ENCODE assay signal across 1 cellular context in genomic region chr11:914747-915493, GRCh38.
TF ChIP-seq lines count a peak whose summit lies in the region.

No MANE protein-coding gene starts in this region.

TF ChIP-seq in K562, 482 proteins besides CTCF, POLR2A, EP300 and RAD21 (continues in another document):
- TF ChIP-seq HBP1 (CRISPR knock-in tag; IDR thresholded peaks at IDR 0.05) (no peak), REST (CRISPR knock-in tag; IDR thresholded peaks at IDR 0.05; ENCODE audit: low read depth) (no peak), KDM4B (IDR thresholded peaks at IDR 0.05; ENCODE audit: borderline replicate concordance in 2 of 2, low read depth in 1 of 2) (no peak), ELK3 (CRISPR knock-in tag; IDR thresholded peaks at IDR 0.05) (no peak), ZFX (CRISPR knock-in tag; IDR thresholded peaks at IDR 0.05) (peak; percentile 64), C11orf30 (IDR thresholded peaks at IDR 0.05; ENCODE audit: low read depth) (peak; percentile 90), FIP1L1 (IDR thresholded peaks at IDR 0.05; ENCODE audit: low read depth, low read length, poor library complexity, severe bottlenecking) (no peak), RBBP5 (IDR thresholded peaks at IDR 0.05; ENCODE audit: borderline replicate concordance, insufficient read depth, low read length, poor library complexity, severe bottlenecking) (peak; percentile 20), ZNF316 (IDR thresholded peaks at IDR 0.05) (peak; percentile 92), SRSF7 (optimal IDR thresholded peaks at IDR 0.05; ENCODE audit: low read depth, low read length) (no peak), MYC (IDR thresholded peaks at IDR 0.05; ENCODE audit: low read depth, low read length) (peak; percentile 10; the same call in 1 of the 2 replicates), MYC (CRISPR knock-in tag; IDR thresholded peaks at IDR 0.05; ENCODE audit: borderline replicate concordance, low read depth) (no peak), TAF9B (IDR thresholded peaks at IDR 0.05; ENCODE audit: partially characterized antibody) (no peak), RBM17 (IDR thresholded peaks at IDR 0.05; ENCODE audit: borderline replicate concordance, low read depth, low read length) (no peak), CUX1 (CRISPR knock-in tag; IDR thresholded peaks at IDR 0.05) (no peak), ZNF398 (CRISPR knock-in tag; IDR thresholded peaks at IDR 0.05) (no peak), PHTF2 (CRISPR knock-in tag; IDR thresholded peaks at IDR 0.05) (no peak), GABPA (tag; conservative IDR thresholded peaks at IDR 0.05; ENCODE audit: low read depth) (peak; percentile 67), ZNF592 (IDR thresholded peaks at IDR 0.05) (peak; percentile 78), MTA3 (IDR thresholded peaks at IDR 0.05; ENCODE audit: borderline replicate concordance) (no peak), HDAC2 (IDR thresholded peaks at IDR 0.05) (no peak), PBX2 (CRISPR knock-in tag; IDR thresholded peaks at IDR 0.05; ENCODE audit: low read depth) (no peak), PBX2 (tag; conservative IDR thresholded peaks at IDR 0.05; ENCODE audit: low read depth) (0 out of 2 replicates have a peak, but pooled peaks have one; percentile 7), NR2C1 (IDR thresholded peaks at IDR 0.05) (no peak), NR2C1 (tag; IDR thresholded peaks at IDR 0.05) (peak; percentile 13; the same call in 1 of the 2 replicates), TRIM24 (IDR thresholded peaks at IDR 0.05) (no peak), STAT5A (IDR thresholded peaks at IDR 0.05; ENCODE audit: borderline replicate concordance, low read length) (no peak), PKNOX1 (IDR thresholded peaks at IDR 0.05) (peak; percentile 52), MAFK (IDR thresholded peaks at IDR 0.05; ENCODE audit: low read length) (peak; percentile 39; the same call in 1 of the 2 replicates), MAX (CRISPR knock-in tag; IDR thresholded peaks at IDR 0.05) (peak; percentile 60), ZSCAN32 (CRISPR knock-in tag; IDR thresholded peaks at IDR 0.05) (no peak), LCOR (CRISPR knock-in tag; IDR thresholded peaks at IDR 0.05) (no peak), ZNF384 (IDR thresholded peaks at IDR 0.05; ENCODE audit: low read depth, low read length) (no peak)
